In genomic region chr16:57150682-57151330, GRCh38 we compare ENCODE assay signal across 1 cellular context.
TF ChIP-seq lines count a peak whose summit lies in the region.

No MANE protein-coding gene starts in this region.

TF ChIP-seq in IMR-90, 13 proteins besides CTCF, POLR2A, EP300 and RAD21 (continued from another document):
- TF ChIP-seq SMC3 (IDR thresholded peaks at IDR 0.05; ENCODE audit: low read depth, low read length) = no peak
- TF ChIP-seq CHD1 (IDR thresholded peaks at IDR 0.05; ENCODE audit: low read depth, low read length) = no peak
- TF ChIP-seq ELK1 (IDR thresholded peaks at IDR 0.05; ENCODE audit: borderline replicate concordance, low read depth, low read length) = no peak
- TF ChIP-seq MAFK (IDR thresholded peaks at IDR 0.05; ENCODE audit: low read depth, low read length) = no peak
